ENCODE assay signal across 9 cellular contexts in genomic region chr3:152272771-152273242, GRCh38. TPM values are rescaled to one million over a fixed set of nuclear protein-coding genes. Genes with fewer than 3 reads are reported as not detected.
DNase-seq lines count a peak whose midpoint lies in the region; ATAC-seq, FAIRE-seq and TF ChIP-seq lines count a peak whose summit lies in the region.
"Had no signal": no experiment of that assay in that cellular context is flagged by ENCODE, and none has a peak within 500 bp of the region (broad histone marks: within the 10 kb centered on the region; RNA-seq: fewer than 3 reads in every experiment).

No MANE protein-coding gene starts in this region.

- peak overlapping the region in 2 of 3 experiments; percentile 23 to 43 for H3K4me3 ChIP-seq in keratinocyte (ENCODE audit: control insufficient read depth in 2 of 3, extremely low read depth in 1 of 3, insufficient read depth in 2 of 3, low read depth in 1 of 3, low read length in 3 of 3)
- peak overlapping the region in 1 of 2 donors; percentile 22 for H3K4me3 ChIP-seq in uterus
- no peak overlapping the region for H3K4me3 ChIP-seq in BE2C (ENCODE audit: low read depth, low read length)

- H3K9me3 ChIP-seq in keratinocyte (ENCODE audit: control insufficient read depth, low read depth, low read length) (no peaks in the 10 kb centered on the region), uterus (no peaks in the 10 kb centered on the region), BE2C (no peaks in the 10 kb centered on the region)

- H3K27me3 ChIP-seq in keratinocyte (ENCODE audit: control insufficient read depth, extremely low read depth, insufficient read depth, low read length) (no peaks in the 10 kb centered on the region), uterus (no peaks in the 10 kb centered on the region), BE2C (no peaks in the 10 kb centered on the region)

- H3K27ac ChIP-seq in keratinocyte (ENCODE audit: control insufficient read depth, insufficient read depth, low read length) (peak overlapping the region; percentile 62), uterus (peak overlapping the region; percentile 98 to 99)
- H3K27ac ChIP-seq: VCaP had no signal

- H3K4me3 Mint-ChIP-seq in activated T-cell treated with anti-CD3 and anti-CD28 coated beads, Interleukin-2, amount 50 U/mL, for 72 hours: peak overlapping the region; percentile 86 to 94

- H3K4me1 ChIP-seq in keratinocyte (ENCODE audit: control insufficient read depth, extremely low read depth, insufficient read depth, low read length) (peaks cover 29% of the 10 kb centered on the region), uterus (peaks cover 0 to 5% of the 10 kb centered on the region in 2 donors), BE2C (peaks cover 4% of the 10 kb centered on the region)

- H3K79me2 ChIP-seq in keratinocyte (ENCODE audit: control insufficient read depth, insufficient read depth, low read length): peaks cover 87% of the 10 kb centered on the region

- H3K9ac ChIP-seq in keratinocyte (ENCODE audit: control insufficient read depth, extremely low read depth, insufficient read depth, low read length): no peak overlapping the region

- TF ChIP-seq POLR2A in uterus (IDR thresholded peaks at IDR 0.05): no peak

- TF ChIP-seq CTCF in keratinocyte (optimal IDR thresholded peaks at IDR 0.05 in 1 of 3, IDR thresholded peaks at IDR 0.05 in 1 of 3, conservative IDR thresholded peaks at IDR 0.05 in 1 of 3; ENCODE audit: extremely low read depth in 1 of 3, insufficient read depth in 2 of 3, low read length in 3 of 3): no peak
- TF ChIP-seq CTCF in uterus (IDR thresholded peaks at IDR 0.05): no peak
- TF ChIP-seq CTCF in BE2C (IDR thresholded peaks at IDR 0.05; ENCODE audit: low read depth, low read length): no peak

- H4K20me1 ChIP-seq in keratinocyte (ENCODE audit: control insufficient read depth, extremely low read depth, insufficient read depth, low read length): no peaks in the 10 kb centered on the region

- H3K36me3 ChIP-seq in keratinocyte (ENCODE audit: control insufficient read depth in 2 of 2, extremely low read depth in 1 of 2, insufficient read depth in 2 of 2, low read length in 2 of 2) (no peaks in the 10 kb centered on the region), uterus (no peaks in the 10 kb centered on the region), BE2C (0 out of 2 replicates have a peak, but pooled peaks cover 3% of the 10 kb centered on the region)

- H2AFZ ChIP-seq in keratinocyte (ENCODE audit: control insufficient read depth, low read length): no peak overlapping the region

- intact Hi-C loops in uterus (cut with DNase I; ENCODE audit: low total_unique reads): no loop called here

- H3K4me2 ChIP-seq in keratinocyte (ENCODE audit: control insufficient read depth, extremely low read depth, insufficient read depth, low read depth, low read length): peak overlapping the region; percentile 90

- dilution Hi-C loops in keratinocyte (cut with MboI; ENCODE audit: extremely low pct_ligation_motif_present, low sequenced_read_pairs): no loop called here

- ATAC-seq in activated T-cell treated with anti-CD3 and anti-CD28 coated beads, Interleukin-2, amount 50 U/mL, for 72 hours (replicated peaks in 1 of 2): peak in 1 of 2 donors; percentile 23

- H3K36me3 Mint-ChIP-seq in activated T-cell treated with anti-CD3 and anti-CD28 coated beads, Interleukin-2, amount 50 U/mL, for 72 hours (ENCODE audit: insufficient read depth in 2 of 2): peaks cover 8 to 28% of the 10 kb centered on the region in 2 donors

- DNase-seq in stimulated activated CD4-positive, alpha-beta T cell treated with anti-CD3 and anti-CD28 coated beads, Interleukin-15, amount 100 ng/mL, for 24 hours: peak; percentile 63
- no peak for DNase-seq in stimulated activated CD4-positive, alpha-beta T cell treated with anti-CD3 and anti-CD28 coated beads, Interleukin-2, amount 100 ng/mL, for 48 hours
- peak in 1 of 2 donors; percentile 46 for DNase-seq in activated T-cell treated with anti-CD3 and anti-CD28 coated beads, Interleukin-2, amount 50 U/mL, for 72 hours
- no peak for DNase-seq in keratinocyte (ENCODE audit: low read depth, low spot score)
- DNase-seq in uterus: no peak
- DNase-seq in D341Med (ENCODE audit: low spot score): no peak
- no peak for DNase-seq in BE2C
- no peak for DNase-seq in effector CD4-positive, alpha-beta T cell

- no peaks in the 10 kb centered on the region for H3K27me3 Mint-ChIP-seq in activated T-cell treated with anti-CD3 and anti-CD28 coated beads, Interleukin-2, amount 50 U/mL, for 72 hours (ENCODE audit: low read depth)

- H3K9me3 Mint-ChIP-seq in activated T-cell treated with anti-CD3 and anti-CD28 coated beads, Interleukin-2, amount 50 U/mL, for 72 hours: no peaks in the 10 kb centered on the region

- peaks cover 66% of the 10 kb centered on the region for H3K4me1 Mint-ChIP-seq in activated T-cell treated with anti-CD3 and anti-CD28 coated beads, Interleukin-2, amount 50 U/mL, for 72 hours (ENCODE audit: low read depth)

- H3K9me1 ChIP-seq in keratinocyte (ENCODE audit: control insufficient read depth, extremely low read depth, insufficient read depth, low read length): peaks cover 2% of the 10 kb centered on the region

- peak; percentile 36 for FAIRE-seq in keratinocyte (lab: Jason Lieb, UNC)

- peak overlapping the region; percentile 98 for H3K27ac Mint-ChIP-seq in activated T-cell treated with anti-CD3 and anti-CD28 coated beads, Interleukin-2, amount 50 U/mL, for 72 hours

RNA-seq across cellular contexts. Expression of gene MBNL1, which starts 4.1 kb away (rescaled TPM):
- 100 to 1,000 TPM; 299 to 323 TPM for total RNA-seq in activated T-cell treated with anti-CD3 and anti-CD28 coated beads, Interleukin-2, amount 50 U/mL, for 72 hours
- polyA plus RNA-seq in keratinocyte: 56.4 to 71.2 TPM (median 58.3 TPM) in 3 replicates
- polyA plus RNA-seq in keratinocyte (2011; ENCODE audit: low read depth): 46.2 TPM
- 49.0 and 54.8 TPM in 2 replicates for polyA plus RNA-seq in keratinocyte (2011; cell fraction: cytosol; rRNA removed)
- polyA plus RNA-seq in keratinocyte (2011; cell fraction: nucleus; rRNA removed): 76.5 and 82.3 TPM in 2 replicates
- polyA plus RNA-seq in keratinocyte (2012; ENCODE audit: low replicate concordance): 26.3 and 45.5 TPM in 2 replicates
- 98.5 to 233 TPM (median 221 TPM) in 3 replicates for polyA minus RNA-seq in keratinocyte
- 130 TPM for polyA minus RNA-seq in keratinocyte (2011; cell fraction: cytosol; rRNA and poly(A)+ RNA removed)
- polyA minus RNA-seq in keratinocyte (2011; cell fraction: nucleus; rRNA and poly(A)+ RNA removed): 153 and 237 TPM in 2 replicates
- total RNA-seq in uterus: 100 to 1,000 TPM; 219 to 470 (median 243) TPM
- 41.6 TPM for polyA plus RNA-seq in BE2C (2012; ENCODE audit: insufficient read depth, insufficient read length, low read depth)
